ENCODE assay signal across 16 cellular contexts in the genomic region with DNA sequence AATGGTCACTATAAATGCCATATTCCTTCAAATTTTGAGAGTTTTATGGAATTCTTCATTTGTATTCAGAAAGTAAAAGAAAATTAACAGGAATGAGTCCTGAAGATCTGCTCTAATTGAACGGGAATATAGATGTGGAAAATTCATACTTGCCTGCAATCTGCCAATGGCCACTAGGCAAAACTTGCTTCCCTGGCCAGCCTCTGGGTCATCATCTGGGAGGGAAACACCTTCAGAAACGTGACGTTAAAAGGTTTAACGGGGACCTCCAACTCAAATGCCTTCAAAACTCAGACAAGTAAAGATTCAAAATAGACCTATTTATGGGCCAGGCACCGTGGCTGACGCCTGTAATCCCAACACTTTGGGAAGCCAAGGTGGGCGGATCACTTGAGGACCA. TPM values are rescaled to one million over a fixed set of nuclear protein-coding genes. Genes with fewer than 3 reads are reported as not detected.
DNase-seq lines count a peak whose midpoint lies in the region; ATAC-seq and TF ChIP-seq lines count a peak whose summit lies in the region.
"Had no signal": no experiment of that assay in that cellular context is flagged by ENCODE, and none has a peak within 500 bp of the region (broad histone marks: within the 10 kb centered on the region; RNA-seq: fewer than 3 reads in every experiment).

No MANE protein-coding gene starts in this region.

- peaks cover 100% of the 10 kb centered on the region for H3K36me3 Mint-ChIP-seq in MCF 10A (ENCODE audit: insufficient read depth, unreplicated experiment)
- H3K36me3 Mint-ChIP-seq in type B pancreatic cell, result peaks cover 27% of the 10 kb centered on the region

- no peaks in the 10 kb centered on the region for H3K9me3 Mint-ChIP-seq in MCF 10A (ENCODE audit: unreplicated experiment)
- no peaks in the 10 kb centered on the region for H3K9me3 Mint-ChIP-seq in type B pancreatic cell

- no peaks in the 10 kb centered on the region for H3K4me1 Mint-ChIP-seq in MCF 10A (ENCODE audit: insufficient read depth, unreplicated experiment)
- H3K4me1 Mint-ChIP-seq in type B pancreatic cell (ENCODE audit: unreplicated experiment), result no peaks in the 10 kb centered on the region

- H3K36me3 ChIP-seq in breast epithelium (peaks cover 12% of the 10 kb centered on the region), Panc1 (ENCODE audit: control insufficient read depth, insufficient read depth, low read length) (peaks cover 43% of the 10 kb centered on the region)

- in situ Hi-C loops in Panc1 (cut with HindIII; ENCODE audit: low pct_unique_long_range_greater_than_20kb, low sequenced_read_pairs), result no loop called here

- no peak overlapping the region for H3K4me3 Mint-ChIP-seq in MCF 10A (ENCODE audit: unreplicated experiment)
- no peak overlapping the region for H3K4me3 Mint-ChIP-seq in type B pancreatic cell

- H3K27me3 Mint-ChIP-seq in MCF 10A (ENCODE audit: insufficient read depth, unreplicated experiment) (no peaks in the 10 kb centered on the region), type B pancreatic cell (no peaks in the 10 kb centered on the region)

- DNase-seq in MCF 10A (ENCODE audit: unreplicated experiment) (no peak), breast epithelium (ENCODE audit: low spot score in 2 of 2) (no peak), Panc1 (ENCODE audit: low read depth, low spot score) (no peak), fibroblast of the aortic adventitia (ENCODE audit: low read depth) (no peak), type B pancreatic cell (ENCODE audit: extremely low spot score, unreplicated experiment) (no peak), NCI-H1048 (lab: John Stamatoyannopoulos, UW) (no peak), dermis blood vessel endothelial cell (no peak), mucosa of gallbladder (ENCODE audit: low spot score) (no peak)
- DNase-seq: activated CD4-positive, alpha-beta T cell treated with anti-CD3 and anti-CD28 coated beads for 4 hours; AML-193; NCI-H524 had no signal

- H3K27me3 ChIP-seq in breast epithelium, result no peaks in the 10 kb centered on the region
- H3K27me3 ChIP-seq in Panc1 (ENCODE audit: control insufficient read depth, insufficient read depth, low read length), result no peaks in the 10 kb centered on the region

- H3K27ac ChIP-seq in breast epithelium, result no peak overlapping the region
- H3K27ac ChIP-seq in Panc1 (ENCODE audit: low read length), result no peak overlapping the region

- TF ChIP-seq CTCF in MCF 10A (IDR thresholded peaks at IDR 0.05; ENCODE audit: unreplicated experiment) (peak; percentile 39), breast epithelium (IDR thresholded peaks at IDR 0.05) (peak in 1 of 3 donors; percentile 44), Panc1 (IDR thresholded peaks at IDR 0.05) (peak; percentile 52), fibroblast of the aortic adventitia (IDR thresholded peaks at IDR 0.05; ENCODE audit: insufficient read depth, low read length) (peak; percentile 54), type B pancreatic cell (conservative IDR thresholded peaks at IDR 0.05) (peak; percentile 72)

- TF ChIP-seq POLR2A in breast epithelium (IDR thresholded peaks at IDR 0.05), result no peak

- no peak overlapping the region for H3K27ac Mint-ChIP-seq in MCF 10A (ENCODE audit: low read depth, unreplicated experiment)
- H3K27ac Mint-ChIP-seq in type B pancreatic cell, result no peak overlapping the region

- CTCF ChIA-PET in MCF 10A (lab: Yijun Ruan, JAX) (interaction anchor here (0.9 to 2.9 kb wide), 3 partner anchors 17 to 93 kb away, joined by 3 to 15 read pairs (median 7); no protein-coding TSS in a partner anchor), Panc1 (lab: Charles Lee) (no interaction called here)

- no peak overlapping the region for H3K4me3 ChIP-seq in breast epithelium
- H3K4me3 ChIP-seq in Panc1 (ENCODE audit: low read depth in 2 of 2, low read length in 2 of 2), result no peak overlapping the region
- no peak overlapping the region for H3K4me3 ChIP-seq in fibroblast of the aortic adventitia (ENCODE audit: low read depth, low read length)
- H3K4me3 ChIP-seq: HAP-1 had no signal

- H3K4me1 ChIP-seq in breast epithelium, result no peaks in the 10 kb centered on the region
- H3K4me1 ChIP-seq in Panc1 (ENCODE audit: control insufficient read depth, insufficient read depth, low read length), result no peaks in the 10 kb centered on the region
- H3K4me1 ChIP-seq: HAP-1 had no signal

- intact Hi-C loops in MCF 10A (cut with micrococcal nuclease), result loop anchor here (2.0 kb wide), 1 partner anchor 93 kb away; no protein-coding TSS in a partner anchor
- intact Hi-C loops in breast epithelium (cut with DNase I; ENCODE audit: low total_unique reads), result no loop called here
- intact Hi-C loops in Panc1 (cut with micrococcal nuclease; ENCODE audit: unreplicated experiment), result no loop called here

- ATAC-seq in Panc1, result no peak

- BruUV-seq in MCF 10A (replicated peaks; lab: Mats Ljungman, UMichigan) (no TSS peak), Panc1 (replicated peaks; lab: Mats Ljungman, UMichigan) (no TSS peak)

- POLR2A ChIA-PET in MCF 10A (lab: Yijun Ruan, JAX) (interaction anchor here (0.6 to 0.7 kb wide), 3 partner anchors 267 to 464 kb away, joined by 3 read pairs; no protein-coding TSS in a partner anchor), Panc1 (lab: Charles Lee) (no interaction called here)

- H3K9me3 ChIP-seq in breast epithelium (no peaks in the 10 kb centered on the region), Panc1 (ENCODE audit: control insufficient read depth, insufficient read depth, low read depth, low read length) (no peaks in the 10 kb centered on the region)
- H3K9me3 ChIP-seq: HAP-1 had no signal

RNA-seq across cellular contexts. Expression of a gene that starts 21.7 kb away (rescaled TPM):
- total RNA-seq in MCF 10A (2022) (6.2 and 6.4 TPM in 2 replicates), breast epithelium (100 to 1,000 TPM; 111 to 590 (median 204) TPM), Panc1 (2021; ENCODE audit: unreplicated experiment) (4.4 TPM), fibroblast of the aortic adventitia (ENCODE audit: low replicate concordance) (547 and 1,513 TPM in 2 replicates), type B pancreatic cell (ENCODE audit: low replicate concordance) (4.1 and 16.7 TPM in 2 replicates), dermis blood vessel endothelial cell (0.68 and 0.84 TPM in 2 replicates), mucosa of gallbladder (47.6 TPM)
- polyA plus RNA-seq in Panc1 (2012; ENCODE audit: insufficient read length), result 2.4 TPM

RNA-seq across cellular contexts. Expression of a gene that starts 46.6 kb away (rescaled TPM):
- total RNA-seq in MCF 10A (2022) (40.3 and 42.9 TPM in 2 replicates), breast epithelium (10 to 100 TPM; 62.5 to 76.5 (median 72.1) TPM), Panc1 (2021; ENCODE audit: unreplicated experiment) (36.2 TPM), fibroblast of the aortic adventitia (ENCODE audit: low replicate concordance) (50.7 and 161 TPM in 2 replicates), type B pancreatic cell (ENCODE audit: low replicate concordance) (30.1 and 36.1 TPM in 2 replicates), dermis blood vessel endothelial cell (30.5 and 41.6 TPM in 2 replicates), mucosa of gallbladder (38.9 TPM)
- polyA plus RNA-seq in Panc1 (2012; ENCODE audit: insufficient read length), result 25.1 TPM

RNA-seq across cellular contexts. Expression of a gene that starts 57.2 kb away (rescaled TPM):
- total RNA-seq in MCF 10A (2022) (not detected in 2 replicates), breast epithelium (not detected), Panc1 (2021; ENCODE audit: unreplicated experiment) (not detected), fibroblast of the aortic adventitia (ENCODE audit: low replicate concordance) (not detected in 2 replicates), type B pancreatic cell (ENCODE audit: low replicate concordance) (not detected in 2 replicates), dermis blood vessel endothelial cell (not detected in 2 replicates), mucosa of gallbladder (not detected)
- not detected for polyA plus RNA-seq in Panc1 (2012; ENCODE audit: insufficient read length)
- total RNA-seq: glomerular endothelial cell, lung microvascular endothelial cell, M059J, pulmonary artery endothelial cell had no signal
